Comparison of ENCODE assay signal across 10 cellular contexts in the genomic region with DNA sequence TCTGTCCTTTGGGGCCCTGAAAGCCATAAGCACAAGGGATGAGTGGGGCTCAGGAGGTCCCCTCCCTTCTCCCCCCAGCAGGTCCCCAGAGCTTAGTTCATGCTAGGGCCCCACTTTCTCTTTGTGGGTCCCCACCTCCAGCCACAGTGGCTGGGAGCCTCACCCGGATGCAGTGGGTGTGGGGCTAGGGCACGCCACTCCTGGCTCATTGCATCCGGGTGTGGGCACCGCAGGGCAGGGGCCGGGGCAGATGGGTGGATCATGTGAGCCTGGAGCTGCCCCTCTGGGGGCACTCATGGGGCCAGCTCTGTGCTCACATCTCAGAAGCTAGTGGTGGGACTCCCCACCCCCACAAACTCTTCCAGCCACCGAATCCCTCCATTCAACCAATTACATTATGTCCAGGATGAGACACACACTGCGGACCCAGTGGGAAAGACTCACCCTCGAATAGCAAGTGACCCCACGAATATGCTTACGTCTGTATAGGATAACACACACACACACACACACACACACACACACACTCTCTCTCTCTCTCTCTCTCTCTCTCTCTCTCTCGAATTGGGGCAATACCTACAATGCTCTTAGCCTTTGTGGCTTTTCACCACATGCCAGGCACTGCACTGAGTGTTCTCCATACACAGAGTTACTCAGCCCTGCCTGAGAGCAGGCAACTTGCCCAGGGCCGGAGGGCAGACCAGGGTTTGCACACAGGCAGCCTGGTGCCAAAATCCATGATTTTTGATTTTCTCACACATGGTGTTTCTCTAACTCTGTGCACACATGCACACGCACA. TPM values are rescaled to one million over a fixed set of nuclear protein-coding genes. Genes with fewer than 3 reads are reported as not detected.
DNase-seq lines count a peak whose midpoint lies in the region; ATAC-seq, FAIRE-seq and TF ChIP-seq lines count a peak whose summit lies in the region.
"Had no signal": no experiment of that assay in that cellular context is flagged by ENCODE, and none has a peak within 500 bp of the region (broad histone marks: within the 10 kb centered on the region; RNA-seq: fewer than 3 reads in every experiment).

No MANE protein-coding gene starts in this region.

- H3K4ac ChIP-seq in H1 (replicated peaks; ENCODE audit: insufficient read length, low read depth, low read length): no peak overlapping the region

- intact Hi-C loops in activated CD4-positive, alpha-beta T cell treated with anti-CD3 and anti-CD28 coated beads for 36 hours (cut with DNase I, micrococcal nuclease): no loop called here
- intact Hi-C loops in sciatic nerve (cut with DNase I): no loop called here

- no peak overlapping the region for H2BK120ac ChIP-seq in H1 (replicated peaks; ENCODE audit: low read depth, low read length)

- H3K9ac ChIP-seq in H1 (replicated peaks in 1 of 4; ENCODE audit: extremely low read depth in 1 of 4, low read depth in 3 of 4, low read length in 3 of 4): no peak overlapping the region

- no peak overlapping the region for H2BK12ac ChIP-seq in H1 (ENCODE audit: low read depth, low read length)

- H3K4me1 ChIP-seq in H1 (replicated peaks in 1 of 4; ENCODE audit: control insufficient read depth in 3 of 4, insufficient read depth in 4 of 4, low read length in 3 of 4): peaks cover 0 to 3% (median under 1%) of the 10 kb centered on the region in 4 experiments; a peak in 4 of 7 replicates
- peaks cover 0 to 2% of the 10 kb centered on the region in 2 donors for H3K4me1 ChIP-seq in small intestine (ENCODE audit: control insufficient read depth in 2 of 2, insufficient read depth in 1 of 2, low read depth in 1 of 2, low read length in 1 of 2)
- H3K4me1 ChIP-seq in suprapubic skin: peaks cover 11% of the 10 kb centered on the region
- H3K4me1 ChIP-seq: A549 had no signal

- H3K14ac ChIP-seq in H1 (ENCODE audit: insufficient read length): no peak overlapping the region

- no peak overlapping the region for H3K4me2 ChIP-seq in H1 (ENCODE audit: insufficient read depth in 1 of 2, low read depth in 2 of 2, low read length in 2 of 2)
- H3K4me2 ChIP-seq: A549 had no signal

- CTCF ChIA-PET in activated CD4-positive, alpha-beta T cell treated with anti-CD3 and anti-CD28 coated beads for 36 hours (lab: Charles Lee): no interaction called here
- CTCF ChIA-PET in RWPE1 (lab: Yijun Ruan, JAX) (interaction anchor here (1.2 to 1.8 kb wide), 2 partner anchors 14 to 15 kb away, joined by 3 to 9 read pairs; no protein-coding TSS in a partner anchor), H1 (lab: Charles Lee; ENCODE audit: partially characterized antibody) (interaction anchor here (1.2 to 1.9 kb wide), 3 partner anchors 13 to 22 kb away, joined by 5 to 6 read pairs (median 6); no protein-coding TSS in a partner anchor)

- H3K56ac ChIP-seq in H1 (replicated peaks; ENCODE audit: insufficient read length, low read depth, low read length): no peak overlapping the region

- no peak overlapping the region for H3K27ac ChIP-seq in RWPE1
- H3K27ac ChIP-seq in H1 (ENCODE audit: low read depth, low read length): no peak overlapping the region
- H3K27ac ChIP-seq in small intestine (ENCODE audit: low read depth in 1 of 2, low read length in 1 of 2): no peak overlapping the region
- H3K27ac ChIP-seq in suprapubic skin: no peak overlapping the region
- H3K27ac ChIP-seq: A549, dorsolateral prefrontal cortex had no signal

- no peak overlapping the region for H2BK20ac ChIP-seq in H1 (ENCODE audit: low read length)

- peak; percentile 44 for DNase-seq in activated CD4-positive, alpha-beta T cell treated with anti-CD3 and anti-CD28 coated beads for 36 hours
- DNase-seq in activated CD4-positive, alpha-beta T cell treated with anti-CD3 and anti-CD28 coated beads, Interleukin-2, amount 50 U/mL, for 48 hours: no peak
- DNase-seq in RWPE1 (ENCODE audit: low spot score) (peak; percentile 58), H1 (ENCODE audit: low read depth in 1 of 2, low spot score in 2 of 2) (no peak), sciatic nerve (ENCODE audit: low spot score) (no peak), small intestine (no peak), suprapubic skin (ENCODE audit: low spot score in 2 of 2) (no peak)

- no peak for TF ChIP-seq RAD21 in H1 (IDR thresholded peaks at IDR 0.05 in 1 of 2, conservative IDR thresholded peaks at IDR 0.05 in 1 of 2; ENCODE audit: low read depth in 2 of 2, low read length in 2 of 2)

- H3K9me3 Mint-ChIP-seq in activated CD4-positive, alpha-beta T cell treated with anti-CD3 and anti-CD28 coated beads for 36 hours (ENCODE audit: low read depth): no peaks in the 10 kb centered on the region

- TF ChIP-seq EP300 in H1 (IDR thresholded peaks at IDR 0.05; ENCODE audit: borderline replicate concordance in 1 of 2, low read depth in 2 of 2, low read length in 2 of 2): no peak
- no peak for TF ChIP-seq EP300 in suprapubic skin (IDR thresholded peaks at IDR 0.05)

- WGBS in H1 (ENCODE audit: extremely low coverage in 1 of 2, insufficient coverage in 1 of 2, insufficient read length in 1 of 2, insufficient replicate concordance in 2 of 2, low coverage in 1 of 2, low lambda C conversion rate in 2 of 2, missing lambda C conversion rate in 1 of 2), 2 experiments: 79% methylated on average over 11 of the region's 13 CpGs; no CpG with 5 or more reads in 1 of the 2 experiments
- WGBS in small intestine, 3 donors: 54 to 67% (median 63%) methylated on average over 13 of the region's 13 CpGs
- WGBS in suprapubic skin: 51% methylated on average over 8 of the region's 13 CpGs

- no peak overlapping the region for H2AK5ac ChIP-seq in H1 (ENCODE audit: low read depth, low read length)

- H3K36me3 Mint-ChIP-seq in activated CD4-positive, alpha-beta T cell treated with anti-CD3 and anti-CD28 coated beads for 36 hours (ENCODE audit: low read depth): no peaks in the 10 kb centered on the region

- H2BK5ac ChIP-seq in H1 (ENCODE audit: low read depth, low read length): no peak overlapping the region

- H3K23ac ChIP-seq in H1 (ENCODE audit: insufficient read length): no peak overlapping the region

- H2BK15ac ChIP-seq in H1 (ENCODE audit: low read length): no peak overlapping the region

- H3K79me1 ChIP-seq in H1 (ENCODE audit: low read depth, low read length): no peaks in the 10 kb centered on the region

- H4K20me1 ChIP-seq in H1 (replicated peaks in 1 of 2; ENCODE audit: control insufficient read depth in 1 of 2, insufficient read depth in 2 of 2, low read length in 2 of 2): peaks cover 0 to 2% of the 10 kb centered on the region in 2 experiments

- H3K9me3 ChIP-seq in H1 (ENCODE audit: insufficient read depth in 2 of 2, low read depth in 1 of 2, low read length in 1 of 2) (no peaks in the 10 kb centered on the region), small intestine (ENCODE audit: control insufficient read depth, low read depth) (no peaks in the 10 kb centered on the region), suprapubic skin (no peaks in the 10 kb centered on the region)
- H3K9me3 ChIP-seq: A549 had no signal

- no peak overlapping the region for H3K18ac ChIP-seq in H1 (ENCODE audit: extremely low read depth, low read length)

- H3K36me3 ChIP-seq in H1 (ENCODE audit: control insufficient read depth in 2 of 4, insufficient read depth in 4 of 4, low read length in 3 of 4): no peaks in the 10 kb centered on the region
- no peaks in the 10 kb centered on the region for H3K36me3 ChIP-seq in small intestine (ENCODE audit: control insufficient read depth in 2 of 2, insufficient read depth in 2 of 2, low read length in 2 of 2)
- H3K36me3 ChIP-seq in suprapubic skin: no peaks in the 10 kb centered on the region

- peak overlapping the region; percentile 29 for H3K27ac Mint-ChIP-seq in activated CD4-positive, alpha-beta T cell treated with anti-CD3 and anti-CD28 coated beads for 36 hours

- peaks cover 7% of the 10 kb centered on the region for H3K4me1 Mint-ChIP-seq in activated CD4-positive, alpha-beta T cell treated with anti-CD3 and anti-CD28 coated beads for 36 hours

- H3K4me3 ChIP-seq in H1 (ENCODE audit: extremely low read depth in 1 of 4, insufficient read depth in 2 of 4, low read depth in 3 of 4, low read length in 4 of 4): no peak overlapping the region
- no peak overlapping the region for H3K4me3 ChIP-seq in small intestine (ENCODE audit: low read depth in 1 of 2, low read length in 2 of 2)
- no peak overlapping the region for H3K4me3 ChIP-seq in suprapubic skin
- H3K4me3 ChIP-seq: A549, dorsolateral prefrontal cortex had no signal

- H4K8ac ChIP-seq in H1 (ENCODE audit: extremely low read depth, insufficient read depth, low read length): 0 out of 2 replicates have a peak overlapping the region, but pooled peaks have one; percentile 51

- no peak overlapping the region for H4K91ac ChIP-seq in H1 (replicated peaks; ENCODE audit: insufficient read length, low read length)

- TF ChIP-seq CTCF in RWPE1 (conservative IDR thresholded peaks at IDR 0.05; ENCODE audit: low read depth): no peak
- TF ChIP-seq CTCF in H1 (IDR thresholded peaks at IDR 0.05; ENCODE audit: control extremely low read depth in 1 of 3, insufficient read depth in 1 of 3, low read depth in 1 of 3, low read length in 3 of 3): no peak
- no peak for TF ChIP-seq CTCF in suprapubic skin (IDR thresholded peaks at IDR 0.05)

- FAIRE-seq in H1 (lab: Jason Lieb, UNC): no peak
- FAIRE-seq in small intestine (lab: Jason Lieb, UNC): no peak
- FAIRE-seq: A549 had no signal

- peaks cover 11% of the 10 kb centered on the region; the same call in 1 of the 2 replicates for H3K23me2 ChIP-seq in H1 (ENCODE audit: low read depth, low read length)

- H4K5ac ChIP-seq in H1 (ENCODE audit: insufficient read length, low read depth, low read length): no peak overlapping the region

- no peak for TF ChIP-seq POLR2A in H1 (IDR thresholded peaks at IDR 0.05; ENCODE audit: control extremely low read depth in 1 of 2, low read depth in 2 of 2, low read length in 2 of 2)
- TF ChIP-seq POLR2A in suprapubic skin (IDR thresholded peaks at IDR 0.05): no peak

- no peaks in the 10 kb centered on the region for H3K27me3 Mint-ChIP-seq in activated CD4-positive, alpha-beta T cell treated with anti-CD3 and anti-CD28 coated beads for 36 hours

- no peak overlapping the region for H2AFZ ChIP-seq in H1 (ENCODE audit: low read length)

- no peaks in the 10 kb centered on the region for H3K79me2 ChIP-seq in H1 (ENCODE audit: control insufficient read depth in 1 of 2, insufficient read depth in 2 of 2, low read length in 2 of 2)

- ATAC-seq in activated CD4-positive, alpha-beta T cell treated with anti-CD3 and anti-CD28 coated beads for 36 hours: peak; percentile 76
- ATAC-seq in sciatic nerve (peak; percentile 29), GM21367 (IDR thresholded peaks at IDR 0.05; ENCODE audit: unreplicated experiment) (no peak)

- POLR2A ChIA-PET in activated CD4-positive, alpha-beta T cell treated with anti-CD3 and anti-CD28 coated beads for 36 hours (lab: Charles Lee): no interaction called here
- POLR2A ChIA-PET in RWPE1 (lab: Yijun Ruan, JAX; ENCODE audit: low non-redundant PET): no interaction called here
- POLR2A ChIA-PET in H1 (lab: Charles Lee; ENCODE audit: partially characterized antibody): interaction anchor here (0.7 kb wide), 1 partner anchor 423 kb away, joined by 3 read pairs; no protein-coding TSS in a partner anchor

- H3K27me3 ChIP-seq in H1 (replicated peaks in 1 of 4; ENCODE audit: control insufficient read depth in 3 of 4, extremely low read depth in 1 of 4, insufficient read depth in 3 of 4, low read length in 3 of 4): no peaks in the 10 kb centered on the region; a peak in 1 of 7 replicates
- no peaks in the 10 kb centered on the region for H3K27me3 ChIP-seq in small intestine (ENCODE audit: control insufficient read depth in 2 of 2, insufficient read depth in 2 of 2, low read length in 2 of 2)
- H3K27me3 ChIP-seq in suprapubic skin: no peaks in the 10 kb centered on the region
- H3K27me3 ChIP-seq: dorsolateral prefrontal cortex had no signal

- H3K4me3 Mint-ChIP-seq in activated CD4-positive, alpha-beta T cell treated with anti-CD3 and anti-CD28 coated beads for 36 hours: no peak overlapping the region

RNA-seq across cellular contexts. Expression of a gene that starts 16.8 kb away (rescaled TPM):
- 10 to 100 TPM; 67.2 to 68.4 TPM for total RNA-seq in activated CD4-positive, alpha-beta T cell treated with anti-CD3 and anti-CD28 coated beads for 36 hours
- total RNA-seq in H1 (2021; fragmentation: NEBNext Ultra II Directional; extraction: Animal tissue kit (Norgen Biotek cat#: 25700)): 29.5 and 32.1 TPM in 2 replicates
- polyA plus RNA-seq in H1 (2011; rRNA removed): 25.1 and 33.4 TPM in 2 replicates
- 35.7 TPM for polyA plus RNA-seq in H1 (2011; cell fraction: cytosol; rRNA removed)
- polyA plus RNA-seq in H1 (2011; cell fraction: nucleus; rRNA removed): 106 TPM
- 22.0 to 26.7 TPM (median 22.5 TPM) in 4 replicates for polyA plus RNA-seq in H1 (2012, experiment 1 of 2)
- polyA plus RNA-seq in H1 (2012, experiment 2 of 2): 9.1 TPM
- polyA plus RNA-seq in H1 (2013, experiment 1 of 2): 10.9 TPM
- polyA plus RNA-seq in H1 (2013, experiment 2 of 2): 7.7 TPM
- polyA minus RNA-seq in H1 (2011; rRNA and poly(A)+ RNA removed): 44.1 and 62.2 TPM in 2 replicates
- polyA minus RNA-seq in H1 (2011; cell fraction: cytosol; rRNA and poly(A)+ RNA removed): 25.1 TPM
- 91.2 TPM for polyA minus RNA-seq in H1 (2011; cell fraction: nucleus; rRNA and poly(A)+ RNA removed)
- total RNA-seq in sciatic nerve: 133 TPM
- polyA plus RNA-seq in small intestine: 100 to 1,000 TPM in 2 of 3 donors, 10 to 100 TPM in 1; 57.7 to 145 (median 115) TPM
- 10 to 100 TPM; 27.1 to 50.5 (median 35.7) TPM for total RNA-seq in suprapubic skin

RNA-seq across cellular contexts. Expression of a gene that starts 45.1 kb away (rescaled TPM):
- 100 to 1,000 TPM; 258 to 336 TPM for total RNA-seq in activated CD4-positive, alpha-beta T cell treated with anti-CD3 and anti-CD28 coated beads for 36 hours
- 556 and 563 TPM in 2 replicates for total RNA-seq in H1 (2021; fragmentation: NEBNext Ultra II Directional; extraction: Animal tissue kit (Norgen Biotek cat#: 25700))
- polyA plus RNA-seq in H1 (2011; rRNA removed) (350 and 373 TPM in 2 replicates), small intestine (100 to 1,000 TPM; 147 to 176 (median 172) TPM)
- polyA plus RNA-seq in H1 (2011; cell fraction: cytosol; rRNA removed): 393 TPM
- 141 TPM for polyA plus RNA-seq in H1 (2011; cell fraction: nucleus; rRNA removed)
- 386 to 417 TPM (median 389 TPM) in 4 replicates for polyA plus RNA-seq in H1 (2012, experiment 1 of 2)
- 229 TPM for polyA plus RNA-seq in H1 (2012, experiment 2 of 2)
- 302 TPM for polyA plus RNA-seq in H1 (2013, experiment 1 of 2)
- polyA plus RNA-seq in H1 (2013, experiment 2 of 2): 299 TPM
- 74.5 and 90.5 TPM in 2 replicates for polyA minus RNA-seq in H1 (2011; rRNA and poly(A)+ RNA removed)
- 107 TPM for polyA minus RNA-seq in H1 (2011; cell fraction: cytosol; rRNA and poly(A)+ RNA removed)
- 87.5 TPM for polyA minus RNA-seq in H1 (2011; cell fraction: nucleus; rRNA and poly(A)+ RNA removed)
- total RNA-seq in sciatic nerve (88.0 TPM), suprapubic skin (100 to 1,000 TPM in 1 of 4 donors, 10 to 100 TPM in 3; 57.0 to 113 (median 83.1) TPM)

Comparison
In these comparisons a context has a peak if more than half of its experiments do, and no peak if none do; other contexts are left out.
1. DNase-seq: peak in activated CD4-positive, alpha-beta T cell treated with anti-CD3 and anti-CD28 coated beads for 36 hours (single experiment) and RWPE1 (single experiment); none in activated CD4-positive, alpha-beta T cell treated with anti-CD3 and anti-CD28 coated beads, Interleukin-2, amount 50 U/mL, for 48 hours (0 of 2), H1 (0 of 2), sciatic nerve (single experiment), small intestine (single experiment) and suprapubic skin (0 of 2).